Comparison of ENCODE assay signal across 13 cellular contexts in the genomic region with DNA sequence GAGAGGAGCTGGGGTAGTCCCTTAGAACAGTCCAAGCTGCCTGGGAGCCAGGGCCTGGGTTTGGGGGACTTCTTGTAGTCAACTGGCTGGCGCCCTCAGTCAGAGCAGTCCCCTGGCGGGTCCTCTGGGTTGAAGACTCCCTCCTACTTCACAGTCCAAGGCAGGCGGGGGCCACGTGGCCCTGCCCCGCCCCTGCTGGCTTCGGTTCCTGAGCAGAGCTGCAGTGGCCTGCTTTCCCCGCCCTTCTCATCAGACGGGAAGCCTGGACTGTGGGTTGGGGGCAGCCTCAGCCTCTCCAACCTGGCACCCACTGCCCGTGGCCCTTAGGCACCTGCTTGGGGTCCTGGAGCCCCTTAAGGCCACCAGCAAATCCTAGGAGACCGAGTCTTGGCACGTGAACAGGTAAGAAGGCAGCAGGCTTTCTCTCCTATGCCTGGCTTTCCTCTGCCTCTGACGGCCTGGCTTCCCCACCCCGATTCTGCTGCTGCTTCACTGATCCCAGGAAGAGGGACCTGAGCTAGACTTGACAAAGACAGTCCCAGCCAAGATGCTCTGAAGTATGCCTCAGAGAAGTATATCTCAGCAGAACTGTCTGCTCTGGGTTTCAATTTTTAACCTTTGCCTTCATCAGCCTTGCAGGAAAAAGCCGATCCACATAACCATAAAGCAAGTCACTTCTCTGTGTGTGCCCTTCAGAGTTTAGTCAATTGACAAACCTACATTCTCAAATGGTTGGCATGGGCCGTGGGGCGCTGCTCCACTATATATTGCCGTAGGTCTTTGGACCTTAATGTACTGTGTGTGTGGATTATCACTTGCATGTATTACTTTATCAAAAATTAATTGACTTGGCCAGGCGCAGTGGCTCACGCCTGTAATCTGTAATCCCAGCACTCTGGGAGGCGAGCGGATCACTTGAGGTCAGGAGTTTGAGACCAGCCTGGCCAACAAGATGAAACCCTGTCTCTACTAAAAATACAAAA. TPM values are rescaled to one million over a fixed set of nuclear protein-coding genes. Genes with fewer than 3 reads are reported as not detected.
DNase-seq lines count a peak whose midpoint lies in the region; ATAC-seq and TF ChIP-seq lines count a peak whose summit lies in the region.
"Had no signal": no experiment of that assay in that cellular context is flagged by ENCODE, and none has a peak within 500 bp of the region (broad histone marks: within the 10 kb centered on the region; RNA-seq: fewer than 3 reads in every experiment).

No MANE protein-coding gene starts in this region.

- H3K27ac ChIP-seq in esophagus muscularis mucosa (replicated peaks in 1 of 4) (peak overlapping the region in 2 of 4 donors; percentile 43 to 45), thyroid gland (peak overlapping the region; percentile 46 to 68 (median 63))

- TF ChIP-seq POLR2A in esophagus muscularis mucosa (IDR thresholded peaks at IDR 0.05; ENCODE audit: low read depth), result no peak
- peak in 1 of 2 donors; percentile 8 for TF ChIP-seq POLR2A in thyroid gland (IDR thresholded peaks at IDR 0.05)

- H3K27me3 ChIP-seq in esophagus muscularis mucosa (no peaks in the 10 kb centered on the region), mucosa of stomach (ENCODE audit: control insufficient read depth, insufficient read depth, low read length) (no peaks in the 10 kb centered on the region), thyroid gland (no peaks in the 10 kb centered on the region)

- H3K36me3 ChIP-seq in esophagus muscularis mucosa (peaks cover 0 to 9% (median 6%) of the 10 kb centered on the region in 4 donors), mucosa of stomach (ENCODE audit: control insufficient read depth, insufficient read depth, low read length) (no peaks in the 10 kb centered on the region), thyroid gland (no peaks in the 10 kb centered on the region)

- intact Hi-C loops in esophagus muscularis mucosa (cut with DNase I), result loop anchor here (5.0 kb wide), 1 partner anchor 72 kb away; no protein-coding TSS in a partner anchor
- intact Hi-C loops in thyroid gland (cut with DNase I), result loop anchor here (5.0 kb wide), 1 partner anchor 67 kb away; the partner anchor contains the start of gene IL34

- H3K4me3 ChIP-seq in esophagus muscularis mucosa (peak overlapping the region in 3 of 4 donors; percentile 33 to 40 (median 37)), mucosa of stomach (ENCODE audit: low read length) (peak overlapping the region; percentile 8), thyroid gland (replicated peaks in 1 of 3) (no peak overlapping the region)

- peak overlapping the region; percentile 15 for H3K9ac ChIP-seq in mucosa of stomach (ENCODE audit: low read length)

- 76% methylated on average over 14 of the region's 21 CpGs for WGBS in esophagus muscularis mucosa
- WGBS in thyroid gland, 2 donors, result 54 to 75% methylated on average over 10 to 15 of the region's 21 CpGs

- DNase-seq in RPMI8226 (peak; percentile 55), esophagus muscularis mucosa (ENCODE audit: extremely low spot score) (no peak), thyroid gland (peak; percentile 78 to 80), NCI-H1417 treated with DMSO at 0.1 percent for 48 hours (lab: John Stamatoyannopoulos, UW) (no peak)
- DNase-seq in stimulated activated CD4-positive, alpha-beta T cell treated with anti-CD3 and anti-CD28 coated beads, Interleukin-12 subunit alpha, Interleukin-12 subunit beta, amount 100 ng/mL, for 4 hours, result no peak
- DNase-seq in activated T-cell treated with anti-CD3 and anti-CD28 coated beads, Interleukin-2, amount 50 U/mL, for 1 hour, result no peak
- DNase-seq: activated CD8-positive, alpha-beta T cell treated with anti-CD3 and anti-CD28 coated beads for 36 hours; activated naive CD4-positive, alpha-beta T cell treated with Interleukin-2 at 50 U/mL for 16 hours; central memory CD4-positive, alpha-beta T cell; NCI-H1694; stimulated activated CD4-positive, alpha-beta T cell treated with anti-CD3 and anti-CD28 coated beads, Interleukin-4, amount 100 ng/mL, for 4 hours had no signal

- TF ChIP-seq EP300 in esophagus muscularis mucosa (IDR thresholded peaks at IDR 0.05), result no peak

- peaks cover 24 to 41% (median 36%) of the 10 kb centered on the region in 4 donors for H3K4me1 ChIP-seq in esophagus muscularis mucosa
- peaks cover 7% of the 10 kb centered on the region for H3K4me1 ChIP-seq in mucosa of stomach (ENCODE audit: control insufficient read depth, insufficient read depth, low read length)
- peaks cover 0 to 19% of the 10 kb centered on the region in 2 donors for H3K4me1 ChIP-seq in thyroid gland

- H3K9me3 ChIP-seq in esophagus muscularis mucosa, result no peaks in the 10 kb centered on the region
- no peaks in the 10 kb centered on the region for H3K9me3 ChIP-seq in mucosa of stomach (ENCODE audit: control insufficient read depth, low read length)
- H3K9me3 ChIP-seq in thyroid gland, result no peaks in the 10 kb centered on the region

- TF ChIP-seq CTCF in esophagus muscularis mucosa (IDR thresholded peaks at IDR 0.05), result no peak
- no peak for TF ChIP-seq CTCF in thyroid gland (IDR thresholded peaks at IDR 0.05)

- ATAC-seq in HG02981 (IDR thresholded peaks at IDR 0.05; ENCODE audit: unreplicated experiment), result no peak
- ATAC-seq: activated CD8-positive, alpha-beta T cell treated with anti-CD3 and anti-CD28 coated beads for 36 hours had no signal

RNA-seq across cellular contexts. Expression of gene SF3B3, which starts 56.3 kb away (rescaled TPM):
- total RNA-seq in esophagus muscularis mucosa (10 to 100 TPM; 51.1 to 90.6 (median 66.2) TPM), thyroid gland (100 to 1,000 TPM in 2 of 4 donors, 10 to 100 TPM in 2; 74.2 to 142 (median 112) TPM)

RNA-seq across cellular contexts. Expression of gene COG4, which starts 56.6 kb away (rescaled TPM):
- total RNA-seq in esophagus muscularis mucosa (10 to 100 TPM; 30.6 to 40.0 (median 35.8) TPM), thyroid gland (10 to 100 TPM; 39.6 to 88.4 (median 66.7) TPM)

Comparison
In these comparisons a context has a peak if more than half of its experiments do, and no peak if none do; other contexts are left out.
1. DNase-seq: peak in RPMI8226 (single experiment) and thyroid gland (2 of 2); none in esophagus muscularis mucosa (single experiment), stimulated activated CD4-positive, alpha-beta T cell treated with anti-CD3 and anti-CD28 coated beads, Interleukin-12 subunit alpha, Interleukin-12 subunit beta, amount 100 ng/mL, for 4 hours (single experiment), activated T-cell treated with anti-CD3 and anti-CD28 coated beads, Interleukin-2, amount 50 U/mL, for 1 hour (single experiment) and NCI-H1417 treated with DMSO at 0.1 percent for 48 hours (single experiment).
2. H3K4me3 ChIP-seq: peak in esophagus muscularis mucosa (3 of 4) and mucosa of stomach (single experiment); none in thyroid gland (0 of 3).